ENCODE assay signal across 8 cellular contexts in genomic region chr15:75597667-75598341, GRCh38. TPM values are rescaled to one million over a fixed set of nuclear protein-coding genes. Genes with fewer than 3 reads are reported as not detected.
DNase-seq lines count a peak whose midpoint lies in the region; ATAC-seq, FAIRE-seq and TF ChIP-seq lines count a peak whose summit lies in the region.

No MANE protein-coding gene starts in this region.

- ATAC-seq in GM21529 (IDR thresholded peaks at IDR 0.05; ENCODE audit: unreplicated experiment): no peak

- no peak overlapping the region for H3K4me3 ChIP-seq in epithelial cell of proximal tubule (ENCODE audit: low read depth, low read length)

- peak; percentile 54 for TF ChIP-seq CTCF in epithelial cell of proximal tubule (conservative IDR thresholded peaks at IDR 0.05; ENCODE audit: low read depth, low read length)
- no peak for TF ChIP-seq CTCF in D721Med (IDR thresholded peaks at IDR 0.05; ENCODE audit: insufficient read depth, missing control alignments)

- FAIRE-seq in D721Med (lab: Jason Lieb, UNC): no peak

- peak overlapping the region; percentile 27 for H3K27ac ChIP-seq in temporal lobe (ENCODE audit: low read depth, low read length)

- peak; percentile 9 for DNase-seq in activated gamma-delta T cell treated with Interleukin-2 at 50 U/mL for 16 hours
- DNase-seq in activated gamma-delta T cell (lab: John Stamatoyannopoulos, UW): no peak
- peak; percentile 31 for DNase-seq in UCSD-AML1 (lab: John Stamatoyannopoulos, UW; ENCODE audit: unreplicated experiment)
- DNase-seq in epithelial cell of proximal tubule (ENCODE audit: low read depth): no peak
- no peak for DNase-seq in D721Med (ENCODE audit: insufficient read length, low spot score)
- DNase-seq in HuH-7.5 (ENCODE audit: low spot score): no peak

RNA-seq across cellular contexts. Expression of gene PTPN9, which starts 18.7 kb away (rescaled TPM):
- total RNA-seq in epithelial cell of proximal tubule: 23.8 and 29.4 TPM in 2 replicates
- 22.9 TPM for total RNA-seq in temporal lobe

RNA-seq across cellular contexts. Expression of gene SNUPN, which starts 27.7 kb away (rescaled TPM):
- total RNA-seq in epithelial cell of proximal tubule (22.5 and 23.8 TPM in 2 replicates), temporal lobe (19.7 TPM)

RNA-seq across cellular contexts. Expression of gene IMP3, which starts 42.2 kb away (rescaled TPM):
- total RNA-seq in epithelial cell of proximal tubule (73.9 and 136 TPM in 2 replicates), temporal lobe (27.3 TPM)

RNA-seq across cellular contexts. Expression of gene SNX33, which starts 49.9 kb away (rescaled TPM):
- total RNA-seq in epithelial cell of proximal tubule (6.7 and 13.5 TPM in 2 replicates), temporal lobe (1.7 TPM)

Comparison
In these comparisons a context has a peak if more than half of its experiments do, and no peak if none do; other contexts are left out.
1. DNase-seq: peak in activated gamma-delta T cell treated with Interleukin-2 at 50 U/mL for 16 hours (single experiment) and UCSD-AML1 (single experiment); none in activated gamma-delta T cell (single experiment), epithelial cell of proximal tubule (single experiment), D721Med (single experiment) and HuH-7.5 (single experiment).